ENCODE assay signal across 13 cellular contexts in genomic region chr10:69685802-69686585, GRCh38. TPM values are rescaled to one million over a fixed set of nuclear protein-coding genes. Genes with fewer than 3 reads are reported as not detected.
DNase-seq lines count a peak whose midpoint lies in the region; ATAC-seq and TF ChIP-seq lines count a peak whose summit lies in the region.
"Had no signal": no experiment of that assay in that cellular context is flagged by ENCODE, and none has a peak within 500 bp of the region (broad histone marks: within the 10 kb centered on the region; RNA-seq: fewer than 3 reads in every experiment).

No MANE protein-coding gene starts in this region.

- H3F3A ChIP-seq in smooth muscle cell (ENCODE audit: low read depth) = peaks cover 6% of the 10 kb centered on the region

- H3K9ac ChIP-seq in smooth muscle cell (ENCODE audit: low read depth) = no peak overlapping the region

- ATAC-seq in left lobe of liver = peak; percentile 67
- ATAC-seq: WTC11 had no signal

- no peaks in the 10 kb centered on the region for H3K36me3 ChIP-seq in smooth muscle cell (ENCODE audit: low read depth)

- H3K27me3 ChIP-seq in smooth muscle cell (ENCODE audit: low read depth) = no peaks in the 10 kb centered on the region

- peaks cover 9% of the 10 kb centered on the region for H3K4me1 ChIP-seq in smooth muscle cell (ENCODE audit: low read depth)

- H3K4me2 ChIP-seq in smooth muscle cell = no peak overlapping the region
- H3K4me2 ChIP-seq: PC-9 had no signal

- peaks cover 51% of the 10 kb centered on the region for H3K27me3 Mint-ChIP-seq in activated naive CD4-positive, alpha-beta T cell treated with anti-CD3 and anti-CD28 coated beads, Interleukin-2, amount 10 ng/mL, durations not matched to agents 7 days and 5 days

- H3K4me3 Mint-ChIP-seq in activated naive CD4-positive, alpha-beta T cell treated with anti-CD3 and anti-CD28 coated beads, Interleukin-2, amount 10 ng/mL, durations not matched to agents 7 days and 5 days = no peak overlapping the region
- H3K4me3 Mint-ChIP-seq: CD4-positive, alpha-beta memory T cell; WTC11 had no signal

- H3K27ac Mint-ChIP-seq in activated naive CD4-positive, alpha-beta T cell treated with anti-CD3 and anti-CD28 coated beads, Interleukin-2, amount 10 ng/mL, durations not matched to agents 7 days and 5 days = no peak overlapping the region
- H3K27ac Mint-ChIP-seq: CD4-positive, alpha-beta memory T cell; WTC11 had no signal

- DNase-seq in LNCaP clone FGC (ENCODE audit: low read depth) = peak; percentile 62
- no peak for DNase-seq in coronary artery (ENCODE audit: low spot score)
- DNase-seq in left lobe of liver (ENCODE audit: low spot score) = peak; percentile 96
- DNase-seq in smooth muscle cell (lab: John Stamatoyannopoulos, UW; ENCODE audit: unreplicated experiment) = no peak
- DNase-seq in D341Med (ENCODE audit: low spot score) = no peak
- no peak for DNase-seq in activated naive CD4-positive, alpha-beta T cell treated with anti-CD3 and anti-CD28 coated beads, Interleukin-2, amount 50 U/mL, for 16 hours
- no peak for DNase-seq in activated naive CD4-positive, alpha-beta T cell treated with anti-CD3 and anti-CD28 coated beads, Interleukin-2, amount 10 ng/mL, durations not matched to agents 7 days and 5 days
- no peak for DNase-seq in SIG-M5 treated with dmso at 0.1 percent for 504 hours (lab: John Stamatoyannopoulos, UW; ENCODE audit: unreplicated experiment)
- DNase-seq: CD4-positive, alpha-beta memory T cell; NCI-H187 treated with DMSO at 0.1 percent for 48 hours had no signal

- H2AFZ ChIP-seq in smooth muscle cell (ENCODE audit: low read depth) = no peak overlapping the region
- H2AFZ ChIP-seq: PC-9 had no signal

- no peaks in the 10 kb centered on the region for H3K9me3 ChIP-seq in smooth muscle cell (replicated peaks; ENCODE audit: low read depth)

- CTCF ChIA-PET in activated naive CD4-positive, alpha-beta T cell treated with anti-CD3 and anti-CD28 coated beads, Interleukin-2, amount 10 ng/mL, durations not matched to agents 7 days and 5 days (lab: Charles Lee) = no interaction called here

- no peaks in the 10 kb centered on the region for H3K36me3 Mint-ChIP-seq in activated naive CD4-positive, alpha-beta T cell treated with anti-CD3 and anti-CD28 coated beads, Interleukin-2, amount 10 ng/mL, durations not matched to agents 7 days and 5 days
- H3K36me3 Mint-ChIP-seq: CD4-positive, alpha-beta memory T cell; WTC11 had no signal

- H3K9me3 Mint-ChIP-seq in activated naive CD4-positive, alpha-beta T cell treated with anti-CD3 and anti-CD28 coated beads, Interleukin-2, amount 10 ng/mL, durations not matched to agents 7 days and 5 days = no peaks in the 10 kb centered on the region
- H3K9me3 Mint-ChIP-seq: CD4-positive, alpha-beta memory T cell had no signal

- 78% methylated on average over 18 of the region's 18 CpGs for WGBS in smooth muscle cell (ENCODE audit: low lambda C conversion rate)

- no peaks in the 10 kb centered on the region for H4K20me1 ChIP-seq in smooth muscle cell (ENCODE audit: low read depth)

- peak overlapping the region; percentile 56 to 75 for H3K27ac ChIP-seq in coronary artery
- H3K27ac ChIP-seq in smooth muscle cell (ENCODE audit: low read depth) = peak overlapping the region; percentile 92
- H3K27ac ChIP-seq: dorsolateral prefrontal cortex, PC-9 had no signal

- no peaks in the 10 kb centered on the region for H3K4me1 Mint-ChIP-seq in activated naive CD4-positive, alpha-beta T cell treated with anti-CD3 and anti-CD28 coated beads, Interleukin-2, amount 10 ng/mL, durations not matched to agents 7 days and 5 days
- H3K4me1 Mint-ChIP-seq: CD4-positive, alpha-beta memory T cell had no signal

- TF ChIP-seq CTCF in LNCaP clone FGC (IDR thresholded peaks at IDR 0.05; ENCODE audit: control insufficient read depth, extremely low read depth, insufficient read depth) = no peak
- no peak for TF ChIP-seq CTCF in coronary artery (IDR thresholded peaks at IDR 0.05)
- no peak for TF ChIP-seq CTCF in smooth muscle cell (IDR thresholded peaks at IDR 0.05; ENCODE audit: borderline replicate concordance, insufficient read depth, poor library complexity, severe bottlenecking)

- H3K79me2 ChIP-seq in smooth muscle cell (ENCODE audit: low read depth) = no peaks in the 10 kb centered on the region

- H3K4me3 ChIP-seq in LNCaP clone FGC (ENCODE audit: low read depth, low read length) (no peak overlapping the region), coronary artery (no peak overlapping the region), smooth muscle cell (no peak overlapping the region)
- H3K4me3 ChIP-seq: dorsolateral prefrontal cortex, PC-9 had no signal

RNA-seq across cellular contexts. Expression of gene FAM241B, which starts 55.9 kb away (rescaled TPM):
- total RNA-seq in left lobe of liver (1.2 TPM), smooth muscle cell (0.81 and 4.1 TPM in 2 replicates)
- polyA plus RNA-seq in smooth muscle cell = 8.0 and 9.6 TPM in 2 replicates

Comparison
In these comparisons a context has a peak if more than half of its experiments do, and no peak if none do; other contexts are left out.
1. DNase-seq: peak in LNCaP clone FGC (single experiment) and left lobe of liver (single experiment); none in coronary artery (single experiment), smooth muscle cell (single experiment), D341Med (single experiment), activated naive CD4-positive, alpha-beta T cell treated with anti-CD3 and anti-CD28 coated beads, Interleukin-2, amount 50 U/mL, for 16 hours (single experiment), activated naive CD4-positive, alpha-beta T cell treated with anti-CD3 and anti-CD28 coated beads, Interleukin-2, amount 10 ng/mL, durations not matched to agents 7 days and 5 days (single experiment) and SIG-M5 treated with dmso at 0.1 percent for 504 hours (single experiment).